9 cellular contexts compared by ENCODE assay signal in genomic region chr9:85900504-85901201, GRCh38. TPM values are rescaled to one million over a fixed set of nuclear protein-coding genes. Genes with fewer than 3 reads are reported as not detected.
DNase-seq lines count a peak whose midpoint lies in the region; ATAC-seq and TF ChIP-seq lines count a peak whose summit lies in the region.
"Had no signal": no experiment of that assay in that cellular context is flagged by ENCODE, and none has a peak within 500 bp of the region (broad histone marks: within the 10 kb centered on the region; RNA-seq: fewer than 3 reads in every experiment).

No MANE protein-coding gene starts in this region.

- H3K9ac ChIP-seq in fibroblast of lung (ENCODE audit: insufficient read depth, low read length) = no peak overlapping the region
- H3K9ac ChIP-seq: BLaER1 treated with 17β-estradiol and CSF1 and Interleukin-3, amounts not matched to agents 10 nM and 100 nM had no signal

- H3K27me3 ChIP-seq in fibroblast of lung (ENCODE audit: control insufficient read depth, insufficient read depth, low read length) = no peaks in the 10 kb centered on the region
- H3K27me3 ChIP-seq: BLaER1 treated with 17β-estradiol and CSF1 and Interleukin-3, amounts not matched to agents 10 nM and 100 nM had no signal

- no peaks in the 10 kb centered on the region for H3K36me3 ChIP-seq in fibroblast of lung (ENCODE audit: control insufficient read depth, insufficient read depth, low read length)
- H3K36me3 ChIP-seq: BLaER1 treated with 17β-estradiol and CSF1 and Interleukin-3, amounts not matched to agents 10 nM and 100 nM had no signal

- H3K4me1 ChIP-seq in fibroblast of lung (ENCODE audit: control insufficient read depth, extremely low read depth, insufficient read depth, low read length) = no peaks in the 10 kb centered on the region

- H3K79me2 ChIP-seq in fibroblast of lung (ENCODE audit: control insufficient read depth, insufficient read depth, low read length) = no peaks in the 10 kb centered on the region

- ATAC-seq in HG03565 (IDR thresholded peaks at IDR 0.05; ENCODE audit: unreplicated experiment) = no peak

- no peaks in the 10 kb centered on the region for H4K20me1 ChIP-seq in fibroblast of lung (ENCODE audit: control insufficient read depth, extremely low read depth, insufficient read depth, low read length)
- H4K20me1 ChIP-seq: BLaER1 treated with 17β-estradiol and CSF1 and Interleukin-3, amounts not matched to agents 10 nM and 100 nM had no signal

- no peak overlapping the region for H2AFZ ChIP-seq in fibroblast of lung (ENCODE audit: low read length)

- TF ChIP-seq CTCF in fibroblast of lung (conservative IDR thresholded peaks at IDR 0.05 in 1 of 2, IDR thresholded peaks at IDR 0.05 in 1 of 2; ENCODE audit: low read depth in 1 of 2, low read length in 2 of 2) = peak; percentile 35 to 87

- H3K4me3 ChIP-seq in fibroblast of lung (replicated peaks in 1 of 4; ENCODE audit: control extremely low read depth in 1 of 4, insufficient read depth in 1 of 4, low read depth in 3 of 4, low read length in 4 of 4) = no peak overlapping the region
- no peak overlapping the region for H3K4me3 ChIP-seq in skeletal muscle cell (ENCODE audit: low read depth, low read length)
- H3K4me3 ChIP-seq: BLaER1 treated with 17β-estradiol and CSF1 and Interleukin-3, amounts not matched to agents 10 nM and 100 nM had no signal

- no peak overlapping the region for H3K4me2 ChIP-seq in fibroblast of lung (ENCODE audit: extremely low read depth, insufficient read depth, low read length)
- H3K4me2 ChIP-seq: BLaER1 treated with 17β-estradiol and CSF1 and Interleukin-3, amounts not matched to agents 10 nM and 100 nM had no signal

- no peak overlapping the region for H3K27ac ChIP-seq in fibroblast of lung (ENCODE audit: insufficient read depth, low read length)
- H3K27ac ChIP-seq: BLaER1 treated with 17β-estradiol and CSF1 and Interleukin-3, amounts not matched to agents 10 nM and 100 nM had no signal

- DNase-seq in NCI-H2029 (lab: John Stamatoyannopoulos, UW) (peak; percentile 3), NCI-H2029 treated with DMSO at 0.1 percent for 48 hours (lab: John Stamatoyannopoulos, UW) (no peak), KG1 (lab: John Stamatoyannopoulos, UW) (peak; percentile 4), fibroblast of lung (ENCODE audit: low read depth in 2 of 2) (peak; percentile 15 to 47), skeletal muscle cell (ENCODE audit: low read depth) (peak; percentile 1), NCI-H2171 (lab: John Stamatoyannopoulos, UW) (no peak)
- DNase-seq in activated CD4-positive, alpha-beta T cell treated with anti-CD3 and anti-CD28 coated beads for 4 hours = peak; percentile 4 to 20

- no peaks in the 10 kb centered on the region for H3K9me3 ChIP-seq in fibroblast of lung (ENCODE audit: control insufficient read depth, insufficient read depth, low read depth, low read length)
- H3K9me3 ChIP-seq: BLaER1 treated with 17β-estradiol and CSF1 and Interleukin-3, amounts not matched to agents 10 nM and 100 nM had no signal

RNA-seq across cellular contexts. Expression of gene NAA35, which starts 40.3 kb away (rescaled TPM):
- total RNA-seq in fibroblast of lung = 13.4 and 20.5 TPM in 2 replicates
- polyA plus RNA-seq in fibroblast of lung = 20.3 and 23.5 TPM in 2 replicates
- 14.3 and 15.7 TPM in 2 replicates for polyA plus RNA-seq in fibroblast of lung (2012)
- 4.2 and 6.7 TPM in 2 replicates for polyA minus RNA-seq in fibroblast of lung (ENCODE audit: low replicate concordance)

Comparison
In these comparisons a context has a peak if more than half of its experiments do, and no peak if none do; other contexts are left out.
1. DNase-seq: peak in NCI-H2029 (single experiment), KG1 (single experiment), activated CD4-positive, alpha-beta T cell treated with anti-CD3 and anti-CD28 coated beads for 4 hours (2 of 2), fibroblast of lung (2 of 2) and skeletal muscle cell (single experiment); none in NCI-H2029 treated with DMSO at 0.1 percent for 48 hours (single experiment) and NCI-H2171 (single experiment).